In the genomic region with DNA sequence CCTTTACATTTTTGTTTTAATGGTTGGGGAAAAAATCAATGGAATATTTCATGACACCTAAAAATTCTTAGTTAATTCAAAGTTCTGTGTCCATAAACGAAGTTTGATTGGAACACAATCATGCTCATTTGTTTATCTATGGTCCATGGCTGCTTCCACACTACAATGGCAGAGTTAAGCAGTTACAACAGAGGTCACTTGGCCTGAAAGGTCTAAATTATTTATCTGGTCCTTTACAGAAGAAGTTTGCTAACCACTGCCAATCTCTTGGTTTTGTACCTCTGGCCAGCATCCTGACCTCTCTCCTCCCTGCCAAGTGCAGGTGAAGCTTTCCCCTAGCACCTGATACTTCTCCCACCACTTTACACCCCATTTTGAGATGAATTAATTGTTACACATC, we compare ENCODE assay signal across 22 cellular contexts.
"Had no signal": no experiment of that assay in that cellular context is flagged by ENCODE, and none has a peak within 500 bp of the region (broad histone marks: within the 10 kb centered on the region; RNA-seq: fewer than 3 reads in every experiment).

No MANE protein-coding gene starts in this region.

- H3K4me3 ChIP-seq: adrenal gland, ascending aorta, left lung, lung, pancreas, tibial nerve had no signal

- H3K36me3 ChIP-seq: adrenal gland, ascending aorta, brain microvascular endothelial cell, left lung, pancreas, tibial nerve had no signal

- H3K27ac ChIP-seq: adrenal gland, ascending aorta, brain microvascular endothelial cell, left lung, pancreas, tibial nerve had no signal

- DNase-seq: activated CD4-positive, alpha-beta T cell treated with anti-CD3 and anti-CD28 coated beads, Interleukin-2, amount 10 ng/mL, durations not matched to agents 7 days and 5 days; activated CD4-positive, CD25-positive, alpha-beta regulatory T cell treated with anti-CD3 and anti-CD28 coated beads, Interleukin-2, amount 50 U/mL, for 72 hours; activated CD8-positive, alpha-beta memory T cell treated with anti-CD3 and anti-CD28 coated beads, Interleukin-2, amount 10 ng/mL, durations not matched to agents 7 days and 5 days; activated CD8-positive, alpha-beta T cell treated with anti-CD3 and anti-CD28 coated beads for 36 hours; adrenal gland; brain microvascular endothelial cell; caudate nucleus; effector CD4-positive, alpha-beta T cell; foreskin fibroblast; left lung; naive thymus-derived CD8-positive, alpha-beta T cell; pancreas; right cardiac atrium; stimulated activated CD4-positive, alpha-beta T cell treated with anti-CD3 and anti-CD28 coated beads, Interleukin-12 subunit alpha, Interleukin-12 subunit beta, amount 100 ng/mL, for 4 hours; stimulated activated CD4-positive, alpha-beta T cell treated with anti-CD3 and anti-CD28 coated beads, Interleukin-4, amount 100 ng/mL, for 4 hours; stimulated activated naive CD8-positive, alpha-beta T cell treated with anti-CD3 and anti-CD28 coated beads, Interleukin-15, amount 100 ng/mL, for 72 hours had no signal

- ATAC-seq: activated CD8-positive, alpha-beta memory T cell treated with anti-CD3 and anti-CD28 coated beads, Interleukin-2, amount 10 ng/mL, durations not matched to agents 7 days and 5 days; activated CD8-positive, alpha-beta T cell treated with anti-CD3 and anti-CD28 coated beads for 36 hours; activated T-helper 17 cell treated with anti-CD3 and anti-CD28 coated beads, Interleukin-2, amount 50 U/mL, for 72 hours; left lung; naive thymus-derived CD8-positive, alpha-beta T cell; pancreas; right cardiac atrium; stimulated activated naive CD8-positive, alpha-beta T cell treated with anti-CD3 and anti-CD28 coated beads, Interleukin-15, amount 100 ng/mL, for 72 hours had no signal

- H3K27ac Mint-ChIP-seq: activated CD4-positive, alpha-beta T cell treated with anti-CD3 and anti-CD28 coated beads, Interleukin-2, amount 10 ng/mL, durations not matched to agents 7 days and 5 days; activated CD8-positive, alpha-beta memory T cell treated with anti-CD3 and anti-CD28 coated beads, Interleukin-2, amount 10 ng/mL, durations not matched to agents 7 days and 5 days; activated CD8-positive, alpha-beta T cell treated with anti-CD3 and anti-CD28 coated beads for 36 hours; activated naive CD8-positive, alpha-beta T cell; activated T-helper 17 cell treated with anti-CD3 and anti-CD28 coated beads, Interleukin-2, amount 50 U/mL, for 72 hours; dendritic cell treated with granulocyte-macrophage colony-stimulating factor and Interleukin-4, amounts not matched to agents 40 ng/mL and 50 ng/mL, for 4 days; stimulated activated naive CD8-positive, alpha-beta T cell treated with anti-CD3 and anti-CD28 coated beads, Interleukin-15, amount 100 ng/mL, for 72 hours had no signal

- H3K9me3 ChIP-seq: adrenal gland, ascending aorta, left lung, pancreas, tibial nerve had no signal

- H3K9me3 Mint-ChIP-seq: activated CD4-positive, alpha-beta T cell treated with anti-CD3 and anti-CD28 coated beads, Interleukin-2, amount 10 ng/mL, durations not matched to agents 7 days and 5 days; activated CD8-positive, alpha-beta T cell treated with anti-CD3 and anti-CD28 coated beads for 36 hours; activated T-helper 17 cell treated with anti-CD3 and anti-CD28 coated beads, Interleukin-2, amount 50 U/mL, for 72 hours; dendritic cell treated with granulocyte-macrophage colony-stimulating factor and Interleukin-4, amounts not matched to agents 40 ng/mL and 50 ng/mL, for 4 days; naive thymus-derived CD8-positive, alpha-beta T cell; stimulated activated naive CD8-positive, alpha-beta T cell treated with anti-CD3 and anti-CD28 coated beads, Interleukin-15, amount 100 ng/mL, for 72 hours had no signal

- H3K4me1 ChIP-seq: ascending aorta, pancreas had no signal

- H3K27me3 ChIP-seq: adrenal gland, ascending aorta, brain microvascular endothelial cell, left lung, pancreas, tibial nerve had no signal

- H3K27me3 Mint-ChIP-seq: activated CD4-positive, alpha-beta T cell treated with anti-CD3 and anti-CD28 coated beads, Interleukin-2, amount 10 ng/mL, durations not matched to agents 7 days and 5 days; activated CD8-positive, alpha-beta memory T cell treated with anti-CD3 and anti-CD28 coated beads, Interleukin-2, amount 10 ng/mL, durations not matched to agents 7 days and 5 days; activated CD8-positive, alpha-beta T cell treated with anti-CD3 and anti-CD28 coated beads for 36 hours; activated naive CD8-positive, alpha-beta T cell; activated T-helper 17 cell treated with anti-CD3 and anti-CD28 coated beads, Interleukin-2, amount 50 U/mL, for 72 hours; dendritic cell treated with granulocyte-macrophage colony-stimulating factor and Interleukin-4, amounts not matched to agents 40 ng/mL and 50 ng/mL, for 4 days; naive thymus-derived CD8-positive, alpha-beta T cell; stimulated activated naive CD8-positive, alpha-beta T cell treated with anti-CD3 and anti-CD28 coated beads, Interleukin-15, amount 100 ng/mL, for 72 hours had no signal

- H3K4me3 Mint-ChIP-seq: activated CD4-positive, alpha-beta T cell treated with anti-CD3 and anti-CD28 coated beads, Interleukin-2, amount 10 ng/mL, durations not matched to agents 7 days and 5 days; activated CD8-positive, alpha-beta memory T cell treated with anti-CD3 and anti-CD28 coated beads, Interleukin-2, amount 10 ng/mL, durations not matched to agents 7 days and 5 days; activated CD8-positive, alpha-beta T cell treated with anti-CD3 and anti-CD28 coated beads for 36 hours; activated naive CD8-positive, alpha-beta T cell; activated T-helper 17 cell treated with anti-CD3 and anti-CD28 coated beads, Interleukin-2, amount 50 U/mL, for 72 hours; dendritic cell treated with granulocyte-macrophage colony-stimulating factor and Interleukin-4, amounts not matched to agents 40 ng/mL and 50 ng/mL, for 4 days; naive thymus-derived CD8-positive, alpha-beta T cell; stimulated activated naive CD8-positive, alpha-beta T cell treated with anti-CD3 and anti-CD28 coated beads, Interleukin-15, amount 100 ng/mL, for 72 hours had no signal
